8 cellular contexts compared by ENCODE assay signal in genomic region chr12:52025301-52026172, GRCh38. TPM values are rescaled to one million over a fixed set of nuclear protein-coding genes. Genes with fewer than 3 reads are reported as not detected.
DNase-seq lines count a peak whose midpoint lies in the region; ATAC-seq and TF ChIP-seq lines count a peak whose summit lies in the region.

No MANE protein-coding gene starts in this region.

- H3K9me2 ChIP-seq in Loucy (replicated peaks; ENCODE audit: low read depth, low read length) = no peaks in the 10 kb centered on the region

- DNase-seq in AG09309 (ENCODE audit: low read depth) (no peak), RPMI8226 (peak; percentile 87), fibroblast of the aortic adventitia (ENCODE audit: low read depth) (peak; percentile 91)
- DNase-seq in stimulated activated naive CD4-positive, alpha-beta T cell treated with Interleukin-2 at 50 U/mL for 16 hours (lab: John Stamatoyannopoulos, UW) = peak; percentile 74

- H3K9me3 ChIP-seq in Loucy (ENCODE audit: insufficient read depth, low read depth, low read length) = no peaks in the 10 kb centered on the region

- H3K4me3 Mint-ChIP-seq in activated T-helper 17 cell treated with anti-CD3 and anti-CD28 coated beads, Interleukin-2, amount 50 U/mL, for 72 hours = peak overlapping the region; percentile 83
- H3K4me3 Mint-ChIP-seq in nephron = peak overlapping the region; percentile 80 to 88 (median 83)

- no peaks in the 10 kb centered on the region for H3K27me3 ChIP-seq in Loucy (ENCODE audit: insufficient read depth, low read length, poor library complexity, severe bottlenecking)

- no peaks in the 10 kb centered on the region for H3K36me3 ChIP-seq in Loucy (ENCODE audit: insufficient read depth, low read length)

- peak overlapping the region; percentile 82 for H3K4me2 ChIP-seq in Loucy (ENCODE audit: low read depth, low read length, poor library complexity, severe bottlenecking)

- H3K4me3 ChIP-seq in AG09309 (ENCODE audit: control insufficient read depth, low read depth, low read length) (peak overlapping the region; percentile 36), Loucy (ENCODE audit: low read length, poor library complexity, severe bottlenecking) (peak overlapping the region; percentile 74), fibroblast of the aortic adventitia (ENCODE audit: low read depth, low read length) (peak overlapping the region; percentile 51)

- no peaks in the 10 kb centered on the region for H4K20me1 ChIP-seq in Loucy (ENCODE audit: insufficient read depth, low read length, poor library complexity, severe bottlenecking)

- H3K27me3 Mint-ChIP-seq in activated T-helper 17 cell treated with anti-CD3 and anti-CD28 coated beads, Interleukin-2, amount 50 U/mL, for 72 hours = no peaks in the 10 kb centered on the region
- peaks cover 21% of the 10 kb centered on the region for H3K27me3 Mint-ChIP-seq in nephron (ENCODE audit: low read depth)

- peaks cover 12% of the 10 kb centered on the region for H3K4me1 Mint-ChIP-seq in activated T-helper 17 cell treated with anti-CD3 and anti-CD28 coated beads, Interleukin-2, amount 50 U/mL, for 72 hours
- H3K4me1 Mint-ChIP-seq in nephron = peaks cover 35% of the 10 kb centered on the region

- peaks cover 25% of the 10 kb centered on the region for H3K4me1 ChIP-seq in Loucy (ENCODE audit: insufficient read depth, low read length, poor library complexity, severe bottlenecking)

- TF ChIP-seq CTCF in AG09309 (IDR thresholded peaks at IDR 0.05; ENCODE audit: control insufficient read depth, insufficient read depth, low read depth, low read length, missing control alignments) (peak; percentile 86), Loucy (conservative IDR thresholded peaks at IDR 0.05; ENCODE audit: low read length) (peak; percentile 100), fibroblast of the aortic adventitia (IDR thresholded peaks at IDR 0.05; ENCODE audit: insufficient read depth, low read length) (peak; percentile 87), nephron (IDR thresholded peaks at IDR 0.05; ENCODE audit: unreplicated experiment in 3 of 3) (peak; percentile 99 to 100 (median 99))

- no peaks in the 10 kb centered on the region for H3F3A ChIP-seq in Loucy (ENCODE audit: low read depth)

- peak; percentile 56 for ATAC-seq in GM19395 (IDR thresholded peaks at IDR 0.05; ENCODE audit: unreplicated experiment)
- ATAC-seq in activated T-helper 17 cell treated with anti-CD3 and anti-CD28 coated beads, Interleukin-2, amount 50 U/mL, for 72 hours (replicated peaks) = peak; percentile 46

- no peaks in the 10 kb centered on the region for H3K79me2 ChIP-seq in Loucy (ENCODE audit: insufficient read depth, low read length)

- peaks cover 4% of the 10 kb centered on the region for H3K36me3 Mint-ChIP-seq in activated T-helper 17 cell treated with anti-CD3 and anti-CD28 coated beads, Interleukin-2, amount 50 U/mL, for 72 hours (ENCODE audit: low read depth)
- no peaks in the 10 kb centered on the region for H3K36me3 Mint-ChIP-seq in nephron (ENCODE audit: low read depth)

- peak overlapping the region; percentile 68 for H3K9ac ChIP-seq in Loucy (ENCODE audit: low read depth, low read length, poor library complexity, severe bottlenecking)

- peak overlapping the region; percentile 88 for H2AFZ ChIP-seq in Loucy (ENCODE audit: low read length)

- no peaks in the 10 kb centered on the region for H3K9me3 Mint-ChIP-seq in activated T-helper 17 cell treated with anti-CD3 and anti-CD28 coated beads, Interleukin-2, amount 50 U/mL, for 72 hours
- peaks cover 3% of the 10 kb centered on the region for H3K9me3 Mint-ChIP-seq in nephron

- peak overlapping the region; percentile 85 for H3K27ac Mint-ChIP-seq in activated T-helper 17 cell treated with anti-CD3 and anti-CD28 coated beads, Interleukin-2, amount 50 U/mL, for 72 hours
- peak overlapping the region; percentile 49 to 82 (median 73) for H3K27ac Mint-ChIP-seq in nephron

RNA-seq across cellular contexts. Expression of gene TAMALIN, which starts 18.8 kb away (rescaled TPM):
- 10 to 100 TPM in 1 of 2 donors, 1 to 10 TPM in 1; 3.5 to 26.3 TPM for total RNA-seq in activated T-helper 17 cell treated with anti-CD3 and anti-CD28 coated beads, Interleukin-2, amount 50 U/mL, for 72 hours
- total RNA-seq in fibroblast of the aortic adventitia (ENCODE audit: low replicate concordance) = 7.3 TPM in 2 replicates

RNA-seq across cellular contexts. Expression of gene NR4A1, which starts 25.7 kb away (rescaled TPM):
- total RNA-seq in activated T-helper 17 cell treated with anti-CD3 and anti-CD28 coated beads, Interleukin-2, amount 50 U/mL, for 72 hours = 10 to 100 TPM in 1 of 2 donors, 1 to 10 TPM in 1; 9.9 to 47.6 TPM
- 0.82 and 3.9 TPM in 2 replicates for total RNA-seq in fibroblast of the aortic adventitia (ENCODE audit: low replicate concordance)

RNA-seq across cellular contexts. Expression of gene ATG101, which starts 44.2 kb away (rescaled TPM):
- total RNA-seq in activated T-helper 17 cell treated with anti-CD3 and anti-CD28 coated beads, Interleukin-2, amount 50 U/mL, for 72 hours = 10 to 100 TPM; 27.6 to 31.1 TPM
- 41.1 and 89.2 TPM in 2 replicates for total RNA-seq in fibroblast of the aortic adventitia (ENCODE audit: low replicate concordance)

RNA-seq across cellular contexts. Expression of gene SMIM41, which starts 54.0 kb away (rescaled TPM):
- not detected for total RNA-seq in activated T-helper 17 cell treated with anti-CD3 and anti-CD28 coated beads, Interleukin-2, amount 50 U/mL, for 72 hours
- 0.27 and 0.98 TPM in 2 replicates for total RNA-seq in fibroblast of the aortic adventitia (ENCODE audit: low replicate concordance)
